ENCODE assay signal across 9 cellular contexts in genomic region chr14:56005580-56006053, GRCh38.
A peak's percentile ranks its signal among the peaks of the same experiment; 100 is the strongest.
DNase-seq lines count a peak whose midpoint lies in the region; ATAC-seq lines count a peak whose summit lies in the region.
"Had no signal": no experiment of that assay in that cellular context is flagged by ENCODE, and none has a peak within 500 bp of the region (broad histone marks: within the 10 kb centered on the region; RNA-seq: fewer than 3 reads in every experiment).

No MANE protein-coding gene starts in this region.

- H3K4me2 ChIP-seq in mesendoderm (ENCODE audit: low read length): no peak overlapping the region

- H2BK5ac ChIP-seq in mesendoderm (ENCODE audit: low read length): no peak overlapping the region

- no peaks in the 10 kb centered on the region for H3K79me1 ChIP-seq in mesendoderm (ENCODE audit: low read length)

- H3K4me3 ChIP-seq in adipocyte (ENCODE audit: low read length) (peak overlapping the region; percentile 79), mesendoderm (ENCODE audit: low read length) (no peak overlapping the region)
- H3K4me3 ChIP-seq: K562 had no signal

- DNase-seq in Right ventricle myocardium inferior (ENCODE audit: missing footprints) (no peak), cardiac septum (ENCODE audit: low spot score) (no peak), adipocyte (ENCODE audit: low read depth) (no peak), mesendoderm (peak; percentile 19), NCI-H2196 (lab: John Stamatoyannopoulos, UW; ENCODE audit: unreplicated experiment) (no peak)

- H2BK15ac ChIP-seq in mesendoderm (replicated peaks; ENCODE audit: low read depth): no peak overlapping the region

- peak; percentile 5 for ATAC-seq in Right ventricle myocardium inferior
- no peak for ATAC-seq in HG03039 (IDR thresholded peaks at IDR 0.05; ENCODE audit: unreplicated experiment)
- no peak for ATAC-seq in GM19455 (IDR thresholded peaks at IDR 0.05; ENCODE audit: unreplicated experiment)
- no peak for ATAC-seq in GM19035 (IDR thresholded peaks at IDR 0.05; ENCODE audit: unreplicated experiment)

- intact Hi-C loops in Right ventricle myocardium inferior (cut with DNase I): no loop called here
- intact Hi-C loops in cardiac septum (cut with DNase I): no loop called here

- no peak overlapping the region for H3K23ac ChIP-seq in mesendoderm (ENCODE audit: low read length)

- no peak overlapping the region for H4K5ac ChIP-seq in mesendoderm (ENCODE audit: low read length)

- no peaks in the 10 kb centered on the region for H3K9me3 ChIP-seq in adipocyte (ENCODE audit: control insufficient read depth, low read length)

- no peaks in the 10 kb centered on the region for H3K36me3 ChIP-seq in adipocyte (ENCODE audit: control insufficient read depth, insufficient read depth, low read length, severe bottlenecking)
- no peaks in the 10 kb centered on the region for H3K36me3 ChIP-seq in mesendoderm (ENCODE audit: control insufficient read depth, insufficient read depth, low read length)

- H3K4ac ChIP-seq in mesendoderm (ENCODE audit: low read depth, low read length): no peak overlapping the region

- H3K56ac ChIP-seq in mesendoderm (ENCODE audit: low read length): no peak overlapping the region

- H3K18ac ChIP-seq in mesendoderm (ENCODE audit: low read length): no peak overlapping the region

- H4K8ac ChIP-seq in mesendoderm (ENCODE audit: low read depth, low read length): no peak overlapping the region

- H3K27me3 ChIP-seq in adipocyte (replicated peaks; ENCODE audit: control insufficient read depth, insufficient read depth, low read length) (no peaks in the 10 kb centered on the region), mesendoderm (ENCODE audit: insufficient read depth, low read length, poor library complexity) (no peaks in the 10 kb centered on the region)

- no peak overlapping the region for H2AK5ac ChIP-seq in mesendoderm (ENCODE audit: low read length)

- H3K9ac ChIP-seq in adipocyte (ENCODE audit: low read length) (peak overlapping the region; percentile 66), mesendoderm (ENCODE audit: low read length) (no peak overlapping the region)

- H2BK120ac ChIP-seq in mesendoderm (ENCODE audit: low read depth, low read length): no peak overlapping the region

- no peak overlapping the region for H3K27ac ChIP-seq in mesendoderm (ENCODE audit: low read depth, low read length)

- H3K79me2 ChIP-seq in mesendoderm (ENCODE audit: control insufficient read depth, insufficient read depth, low read length): no peaks in the 10 kb centered on the region

- H3K4me1 ChIP-seq in adipocyte (ENCODE audit: control insufficient read depth, insufficient read depth, low read length) (peaks cover 13% of the 10 kb centered on the region), mesendoderm (ENCODE audit: control insufficient read depth, low read depth, low read length) (peaks cover 6% of the 10 kb centered on the region)

- no CpG with 5 or more reads among the region's 6 CpGs for WGBS in mesendoderm (ENCODE audit: extremely low coverage, insufficient coverage, low lambda C conversion rate)
